23 cellular contexts compared by ENCODE assay signal in the genomic region with DNA sequence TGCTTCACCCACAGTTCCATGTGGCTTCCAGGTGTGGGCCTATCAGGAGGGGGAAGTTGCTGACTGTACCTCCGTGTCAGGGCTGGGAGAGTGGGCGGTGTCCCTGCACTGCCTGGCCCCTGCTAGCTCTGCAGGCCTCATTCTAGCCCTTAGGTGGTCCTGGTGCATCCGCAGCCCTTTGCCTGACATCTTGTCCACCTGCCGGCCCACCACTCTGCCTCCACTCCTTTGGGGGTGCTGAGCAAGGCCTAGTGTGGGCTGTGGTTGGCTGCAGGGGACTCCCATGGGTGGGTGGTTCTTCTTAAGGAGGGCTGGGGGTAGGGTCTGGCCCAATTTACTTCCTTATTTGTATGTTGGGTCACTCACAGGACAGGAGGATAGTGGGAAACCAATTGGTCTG.
"Had no signal": no experiment of that assay in that cellular context is flagged by ENCODE, and none has a peak within 500 bp of the region (broad histone marks: within the 10 kb centered on the region; RNA-seq: fewer than 3 reads in every experiment).

No MANE protein-coding gene starts in this region.

- H3K9me3 ChIP-seq: gastroesophageal sphincter, neutrophil, pancreas, right lobe of liver, testis had no signal

- H3K27me3 Mint-ChIP-seq: activated naive CD8-positive, alpha-beta T cell treated with anti-CD3 and anti-CD28 coated beads, Interleukin-2, amount 50 U/mL, for 24 hours; stimulated activated naive B cell treated with anti-CD40 and anti-IgM and Interleukin-4, amounts not matched to agents 10 μg/mL and 1 μg/mL and 100 μg/mL, for 72 hours had no signal

- H3K27ac ChIP-seq: gastroesophageal sphincter, neutrophil, pancreas, right lobe of liver, testis had no signal

- H3K27me3 ChIP-seq: gastroesophageal sphincter, neutrophil, pancreas, right lobe of liver, testis had no signal

- ATAC-seq: activated naive CD8-positive, alpha-beta T cell treated with anti-CD3 and anti-CD28 coated beads, Interleukin-2, amount 50 U/mL, for 24 hours; activated T-cell treated with anti-CD3 and anti-CD28 coated beads, Interleukin-2, amount 50 U/mL, for 72 hours; gastroesophageal sphincter; left ventricle myocardium superior; natural killer cell treated with Interleukin-12 subunit alpha and Interleukin-12 subunit beta and Interleukin-15 and Interleukin-18, amount 100 ng/mL, for 72 hours; pancreas; right lobe of liver; SK-N-SH treated with all-trans-retinoic acid at 6 μM for 48 hours; stimulated activated naive B cell treated with anti-CD40 and anti-IgM and Interleukin-4, amounts not matched to agents 10 μg/mL and 1 μg/mL and 100 μg/mL, for 72 hours had no signal

- H3K9me3 Mint-ChIP-seq: activated naive CD8-positive, alpha-beta T cell treated with anti-CD3 and anti-CD28 coated beads, Interleukin-2, amount 50 U/mL, for 24 hours; activated T-cell treated with anti-CD3 and anti-CD28 coated beads, Interleukin-2, amount 50 U/mL, for 72 hours; natural killer cell treated with Interleukin-12 subunit alpha and Interleukin-12 subunit beta and Interleukin-15 and Interleukin-18, amount 100 ng/mL, for 72 hours; stimulated activated naive B cell treated with anti-CD40 and anti-IgM and Interleukin-4, amounts not matched to agents 10 μg/mL and 1 μg/mL and 100 μg/mL, for 72 hours had no signal

- FAIRE-seq: islet of Langerhans, pancreas, small intestine had no signal

- H3K4me3 Mint-ChIP-seq: activated naive CD8-positive, alpha-beta T cell treated with anti-CD3 and anti-CD28 coated beads, Interleukin-2, amount 50 U/mL, for 24 hours; activated T-cell treated with anti-CD3 and anti-CD28 coated beads, Interleukin-2, amount 50 U/mL, for 72 hours; natural killer cell treated with Interleukin-12 subunit alpha and Interleukin-12 subunit beta and Interleukin-15 and Interleukin-18, amount 100 ng/mL, for 72 hours; stimulated activated naive B cell treated with anti-CD40 and anti-IgM and Interleukin-4, amounts not matched to agents 10 μg/mL and 1 μg/mL and 100 μg/mL, for 72 hours had no signal

- H3K36me3 Mint-ChIP-seq: natural killer cell treated with Interleukin-12 subunit alpha and Interleukin-12 subunit beta and Interleukin-15 and Interleukin-18, amount 100 ng/mL, for 72 hours; stimulated activated naive B cell treated with anti-CD40 and anti-IgM and Interleukin-4, amounts not matched to agents 10 μg/mL and 1 μg/mL and 100 μg/mL, for 72 hours had no signal

- H3K4me3 ChIP-seq: gastroesophageal sphincter, pancreas, right lobe of liver, testis had no signal

- H3K36me3 ChIP-seq: gastroesophageal sphincter, neutrophil, pancreas, right lobe of liver had no signal

- DNase-seq: activated CD4-positive, alpha-beta T cell treated with anti-CD3 and anti-CD28 coated beads for 1 hour; activated gamma-delta T cell; activated naive CD4-positive, alpha-beta T cell treated with anti-CD3 and anti-CD28 coated beads, Interleukin-2, amount 50 U/mL, for 16 hours; activated naive CD8-positive, alpha-beta T cell treated with anti-CD3 and anti-CD28 coated beads, Interleukin-2, amount 50 U/mL, for 24 hours; activated T-cell treated with anti-CD3 and anti-CD28 coated beads, Interleukin-2, amount 50 U/mL, for 72 hours; central memory CD4-positive, alpha-beta T cell; dermis blood vessel endothelial cell; effector memory CD4-positive, alpha-beta T cell; left ventricle myocardium superior; midbrain; pancreas; right lobe of liver; small intestine; stimulated activated CD4-positive, alpha-beta T cell treated with anti-CD3 and anti-CD28 coated beads, Interleukin-15, amount 100 ng/mL, for 24 hours; stimulated activated CD8-positive, alpha-beta memory T cell treated with anti-CD3 and anti-CD28 coated beads, Interleukin-4, amount 100 ng/mL, for 48 hours; stimulated activated naive B cell treated with anti-CD40 and anti-IgM and Interleukin-4, amounts not matched to agents 10 μg/mL and 1 μg/mL and 100 μg/mL, for 72 hours; testis; trophoblast cell had no signal

- H3K27ac Mint-ChIP-seq: activated naive CD8-positive, alpha-beta T cell treated with anti-CD3 and anti-CD28 coated beads, Interleukin-2, amount 50 U/mL, for 24 hours; activated T-cell treated with anti-CD3 and anti-CD28 coated beads, Interleukin-2, amount 50 U/mL, for 72 hours; natural killer cell treated with Interleukin-12 subunit alpha and Interleukin-12 subunit beta and Interleukin-15 and Interleukin-18, amount 100 ng/mL, for 72 hours; stimulated activated naive B cell treated with anti-CD40 and anti-IgM and Interleukin-4, amounts not matched to agents 10 μg/mL and 1 μg/mL and 100 μg/mL, for 72 hours had no signal

- H3K4me1 ChIP-seq: gastroesophageal sphincter, pancreas, right lobe of liver, testis had no signal
